1 cellular context compared by ENCODE assay signal in genomic region chr1:45455162-45455561, GRCh38.
TF ChIP-seq lines count a peak whose summit lies in the region.

No MANE protein-coding gene starts in this region.

TF ChIP-seq in IMR-90, 13 proteins besides CTCF, POLR2A, EP300 and RAD21:
- no peak for TF ChIP-seq RCOR1 (IDR thresholded peaks at IDR 0.05; ENCODE audit: insufficient replicate concordance, low read length)
